19 cellular contexts compared by ENCODE assay signal in genomic region chr1:204344665-204345064, GRCh38. TPM values are rescaled to one million over a fixed set of nuclear protein-coding genes. Genes with fewer than 3 reads are reported as not detected.
DNase-seq lines count a peak whose midpoint lies in the region; ATAC-seq and TF ChIP-seq lines count a peak whose summit lies in the region.
"Had no signal": no experiment of that assay in that cellular context is flagged by ENCODE, and none has a peak within 500 bp of the region (broad histone marks: within the 10 kb centered on the region; RNA-seq: fewer than 3 reads in every experiment).

No MANE protein-coding gene starts in this region.

- H3K4me3 Mint-ChIP-seq in neural progenitor cell: no peak overlapping the region
- H3K4me3 Mint-ChIP-seq: activated naive CD8-positive, alpha-beta T cell; activated T-helper 1 cell treated with anti-CD3 and anti-CD28 coated beads, Interleukin-12 subunit alpha, Interleukin-12 subunit beta, Interleukin-2, Interleukin-4 antibody, amounts not matched to agents 30 ng/mL and 10 ng/mL and 1 ng/mL, durations not matched to agents 14 hours and 24 hours and 36 hours; dendritic cell treated with granulocyte-macrophage colony-stimulating factor and Interleukin-4, amounts not matched to agents 40 ng/mL and 50 ng/mL, for 4 days; stimulated activated naive CD8-positive, alpha-beta T cell treated with anti-CD3 and anti-CD28 coated beads, Interleukin-15, amount 100 ng/mL, for 72 hours had no signal

- no peak overlapping the region for H3K27ac ChIP-seq in neural progenitor cell
- H3K27ac ChIP-seq: pancreas had no signal

- H3K9ac ChIP-seq in neural progenitor cell: no peak overlapping the region

- peak; percentile 18 for DNase-seq in NCI-H2107 treated with DMSO at 0.1 percent for 48 hours (lab: John Stamatoyannopoulos, UW; ENCODE audit: unreplicated experiment)
- no peak for DNase-seq in NCI-H2107 (lab: John Stamatoyannopoulos, UW)
- peak; percentile 23 for DNase-seq in EH (ENCODE audit: low read depth)
- DNase-seq in NCI-H446 treated with DMSO at 0.1 percent for 48 hours (lab: John Stamatoyannopoulos, UW): peak; percentile 39
- DNase-seq in neural progenitor cell (ENCODE audit: low spot score): no peak
- no peak for DNase-seq in stimulated activated CD4-positive, alpha-beta T cell treated with anti-CD3 and anti-CD28 coated beads, Interleukin-2, amount 100 ng/mL, for 24 hours
- no peak for DNase-seq in stimulated activated CD4-positive, alpha-beta T cell treated with anti-CD3 and anti-CD28 coated beads, Interleukin-4, amount 100 ng/mL, for 4 hours
- DNase-seq: C1 segment of cervical spinal cord; GOT3; hippocampal formation; NK-92 treated with Interleukin-12 subunit alpha and Interleukin-12 subunit beta, amount 100 ng/mL, for 24 hours; pancreas; stimulated activated CD4-positive, alpha-beta T cell treated with anti-CD3 and anti-CD28 coated beads, Interleukin-2, amount 100 ng/mL, for 48 hours; stimulated activated naive CD8-positive, alpha-beta T cell treated with anti-CD3 and anti-CD28 coated beads, Interleukin-15, amount 100 ng/mL, for 72 hours had no signal

- ATAC-seq in GM19328 (IDR thresholded peaks at IDR 0.05; ENCODE audit: unreplicated experiment): no peak
- ATAC-seq: pancreas; stimulated activated naive CD8-positive, alpha-beta T cell treated with anti-CD3 and anti-CD28 coated beads, Interleukin-15, amount 100 ng/mL, for 72 hours had no signal

- H3K36me3 ChIP-seq in neural progenitor cell: no peaks in the 10 kb centered on the region
- H3K36me3 ChIP-seq: pancreas had no signal

- peaks cover 6% of the 10 kb centered on the region for H3K27me3 Mint-ChIP-seq in neural progenitor cell (ENCODE audit: insufficient read depth, low read depth)
- H3K27me3 Mint-ChIP-seq: activated naive CD8-positive, alpha-beta T cell; dendritic cell treated with granulocyte-macrophage colony-stimulating factor and Interleukin-4, amounts not matched to agents 40 ng/mL and 50 ng/mL, for 4 days had no signal

- H3K4me2 ChIP-seq in neural progenitor cell: no peak overlapping the region

- H3K4me1 ChIP-seq in neural progenitor cell: peaks cover 23% of the 10 kb centered on the region
- H3K4me1 ChIP-seq: pancreas had no signal

- H3K27ac Mint-ChIP-seq in neural progenitor cell: peak overlapping the region; percentile 85
- H3K27ac Mint-ChIP-seq: activated naive CD8-positive, alpha-beta T cell; activated T-helper 1 cell treated with anti-CD3 and anti-CD28 coated beads, Interleukin-12 subunit alpha, Interleukin-12 subunit beta, Interleukin-2, Interleukin-4 antibody, amounts not matched to agents 30 ng/mL and 10 ng/mL and 1 ng/mL, durations not matched to agents 14 hours and 24 hours and 36 hours; dendritic cell treated with granulocyte-macrophage colony-stimulating factor and Interleukin-4, amounts not matched to agents 40 ng/mL and 50 ng/mL, for 4 days; stimulated activated naive CD8-positive, alpha-beta T cell treated with anti-CD3 and anti-CD28 coated beads, Interleukin-15, amount 100 ng/mL, for 72 hours had no signal

- H2AFZ ChIP-seq in neural progenitor cell (replicated peaks): no peak overlapping the region

- H4K20me1 ChIP-seq in neural progenitor cell (ENCODE audit: low read depth): no peaks in the 10 kb centered on the region

- H3K27me3 ChIP-seq in neural progenitor cell: no peaks in the 10 kb centered on the region
- H3K27me3 ChIP-seq: pancreas had no signal

- peaks cover 2% of the 10 kb centered on the region for H3K36me3 Mint-ChIP-seq in neural progenitor cell
- H3K36me3 Mint-ChIP-seq: activated naive CD8-positive, alpha-beta T cell had no signal

- no peaks in the 10 kb centered on the region for H3K79me2 ChIP-seq in neural progenitor cell (ENCODE audit: low read depth)

- H3K9me3 ChIP-seq in neural progenitor cell (ENCODE audit: low read depth): no peaks in the 10 kb centered on the region
- H3K9me3 ChIP-seq: pancreas had no signal

- peaks cover 97% of the 10 kb centered on the region for H3K4me1 Mint-ChIP-seq in neural progenitor cell

- H3K9me3 Mint-ChIP-seq in neural progenitor cell: no peaks in the 10 kb centered on the region
- H3K9me3 Mint-ChIP-seq: activated T-helper 1 cell treated with anti-CD3 and anti-CD28 coated beads, Interleukin-12 subunit alpha, Interleukin-12 subunit beta, Interleukin-2, Interleukin-4 antibody, amounts not matched to agents 30 ng/mL and 10 ng/mL and 1 ng/mL, durations not matched to agents 14 hours and 24 hours and 36 hours; dendritic cell treated with granulocyte-macrophage colony-stimulating factor and Interleukin-4, amounts not matched to agents 40 ng/mL and 50 ng/mL, for 4 days; stimulated activated naive CD8-positive, alpha-beta T cell treated with anti-CD3 and anti-CD28 coated beads, Interleukin-15, amount 100 ng/mL, for 72 hours had no signal

- H3K4me3 ChIP-seq in neural progenitor cell: no peak overlapping the region
- H3K4me3 ChIP-seq: GM12878, pancreas had no signal

- H3F3A ChIP-seq in neural progenitor cell (ENCODE audit: low read depth): peaks cover 9% of the 10 kb centered on the region

- no peak for TF ChIP-seq CTCF in neural progenitor cell (IDR thresholded peaks at IDR 0.05)

RNA-seq across cellular contexts. Expression of gene PLEKHA6, which starts 15.1 kb away (rescaled TPM):
- 0.58 and 1.5 TPM in 2 replicates for total RNA-seq in neural progenitor cell (ENCODE audit: low replicate concordance)

Comparison
In these comparisons a context has a peak if more than half of its experiments do, and no peak if none do; other contexts are left out.
1. DNase-seq: peak in NCI-H2107 treated with DMSO at 0.1 percent for 48 hours (single experiment), EH (single experiment) and NCI-H446 treated with DMSO at 0.1 percent for 48 hours (single experiment); none in NCI-H2107 (single experiment), neural progenitor cell (single experiment), stimulated activated CD4-positive, alpha-beta T cell treated with anti-CD3 and anti-CD28 coated beads, Interleukin-2, amount 100 ng/mL, for 24 hours (0 of 2) and stimulated activated CD4-positive, alpha-beta T cell treated with anti-CD3 and anti-CD28 coated beads, Interleukin-4, amount 100 ng/mL, for 4 hours (0 of 2).